In the genomic region with DNA sequence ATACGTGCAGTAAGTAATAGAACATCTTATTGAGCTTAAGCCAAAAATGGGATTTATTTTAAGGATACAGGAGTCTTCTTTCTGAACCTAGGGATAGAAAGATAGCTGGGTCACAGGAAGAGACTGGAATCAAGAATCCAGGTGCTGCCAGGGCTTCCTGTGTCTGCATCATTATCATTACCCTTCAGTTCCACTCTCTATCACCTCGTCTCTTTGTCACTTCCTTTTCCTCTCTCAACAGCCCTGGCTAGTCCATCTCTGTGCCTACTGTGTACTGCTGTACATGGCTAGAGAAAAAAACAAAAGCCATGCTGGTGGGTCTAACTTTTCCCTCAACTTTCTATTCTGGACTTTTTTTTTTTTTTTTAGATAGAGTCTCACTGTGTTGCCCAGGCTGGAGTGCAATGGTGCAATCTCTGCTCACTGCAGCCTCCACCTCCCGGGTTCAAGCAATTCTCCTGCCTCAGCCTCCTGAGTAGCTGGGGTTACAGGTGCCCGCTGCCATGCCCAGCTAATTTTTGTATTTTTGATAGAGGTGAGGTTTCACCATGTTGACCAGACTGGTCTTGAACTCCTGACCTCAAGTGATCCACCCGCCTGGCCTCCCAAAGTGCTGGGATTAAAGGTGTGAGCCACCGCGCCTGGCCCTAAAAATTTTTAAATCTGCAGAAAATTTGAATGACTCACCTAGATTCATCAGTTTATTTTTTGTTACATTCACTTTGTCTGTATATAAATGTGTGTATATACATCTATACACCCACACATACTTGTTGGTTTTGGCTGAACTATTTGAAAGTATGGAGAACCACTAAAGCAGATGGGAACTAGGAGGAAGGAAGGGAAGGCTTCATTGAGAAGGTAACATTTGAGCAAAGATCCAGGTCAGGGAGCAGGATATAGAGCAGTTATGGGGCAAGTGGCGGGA, we compare ENCODE assay signal across 14 cellular contexts. TPM values are rescaled to one million over a fixed set of nuclear protein-coding genes. Genes with fewer than 3 reads are reported as not detected.
A peak's percentile ranks its signal among the peaks of the same experiment; 100 is the strongest.
DNase-seq lines count a peak whose midpoint lies in the region; ATAC-seq and TF ChIP-seq lines count a peak whose summit lies in the region.
"Had no signal": no experiment of that assay in that cellular context is flagged by ENCODE, and none has a peak within 500 bp of the region (broad histone marks: within the 10 kb centered on the region; RNA-seq: fewer than 3 reads in every experiment).

No MANE protein-coding gene starts in this region.

- H3K27ac ChIP-seq in HUES48 (ENCODE audit: low read depth, low read length) (peak overlapping the region; percentile 46), foreskin keratinocyte (peak overlapping the region; percentile 87), smooth muscle cell (ENCODE audit: low read depth) (peak overlapping the region; percentile 82)
- H3K27ac ChIP-seq: GM23248 had no signal

- peak overlapping the region; percentile 20 for H3K4me2 ChIP-seq in smooth muscle cell

- H3K4me3 ChIP-seq in HUES48 (ENCODE audit: low read depth, low read length) (no peak overlapping the region), smooth muscle cell (no peak overlapping the region)
- H3K4me3 ChIP-seq: GM23248 had no signal

- peak overlapping the region; percentile 77 for H3K27ac Mint-ChIP-seq in WTC11
- H3K27ac Mint-ChIP-seq: stimulated activated memory B cell treated with anti-CD40 and anti-IgM and Interleukin-4, amounts not matched to agents 10 μg/mL and 1 μg/mL and 100 μg/mL, for 72 hours had no signal

- H3K36me3 ChIP-seq in HUES48 (ENCODE audit: control insufficient read depth, insufficient read depth, low read length) (no peaks in the 10 kb centered on the region), smooth muscle cell (ENCODE audit: low read depth) (no peaks in the 10 kb centered on the region)

- H3K36me3 Mint-ChIP-seq in WTC11: no peaks in the 10 kb centered on the region

- no peak for ATAC-seq in WTC11
- peak; percentile 29 for ATAC-seq in foreskin keratinocyte
- ATAC-seq in GM21360 (IDR thresholded peaks at IDR 0.05; ENCODE audit: unreplicated experiment): no peak
- no peak for ATAC-seq in HG03135 (IDR thresholded peaks at IDR 0.05; ENCODE audit: unreplicated experiment)
- ATAC-seq: stimulated activated memory B cell treated with anti-CD40 and anti-IgM and Interleukin-4, amounts not matched to agents 10 μg/mL and 1 μg/mL and 100 μg/mL, for 72 hours had no signal

- no peak overlapping the region for H3K9ac ChIP-seq in HUES48 (ENCODE audit: low read depth, low read length)
- peak overlapping the region; percentile 36 for H3K9ac ChIP-seq in smooth muscle cell (ENCODE audit: low read depth)
- H3K9ac ChIP-seq: GM23248 had no signal

- H3K9me3 ChIP-seq in HUES48 (ENCODE audit: control insufficient read depth, insufficient read depth, low read length): no peaks in the 10 kb centered on the region
- H3K9me3 ChIP-seq in smooth muscle cell (replicated peaks; ENCODE audit: low read depth): no peaks in the 10 kb centered on the region

- H3K9me3 Mint-ChIP-seq in WTC11: no peaks in the 10 kb centered on the region
- H3K9me3 Mint-ChIP-seq: stimulated activated memory B cell treated with anti-CD40 and anti-IgM and Interleukin-4, amounts not matched to agents 10 μg/mL and 1 μg/mL and 100 μg/mL, for 72 hours had no signal

- CTCF ChIA-PET in WTC11 (lab: Charles Lee): interaction anchor here (0.5 to 1.5 kb wide), 2 partner anchors 30 to 378 kb away, joined by 3 to 4 read pairs; no protein-coding TSS in a partner anchor

- H3K4me1 Mint-ChIP-seq in WTC11: peaks cover 30% of the 10 kb centered on the region

- 94% methylated on average over 8 of the region's 8 CpGs for WGBS in smooth muscle cell (ENCODE audit: low lambda C conversion rate)

- H3K27me3 ChIP-seq in HUES48 (ENCODE audit: control insufficient read depth, insufficient read depth, low read length): no peaks in the 10 kb centered on the region
- H3K27me3 ChIP-seq in foreskin keratinocyte: no peaks in the 10 kb centered on the region
- no peaks in the 10 kb centered on the region for H3K27me3 ChIP-seq in smooth muscle cell (ENCODE audit: low read depth)

- H4K20me1 ChIP-seq in smooth muscle cell (ENCODE audit: low read depth): peaks cover 11% of the 10 kb centered on the region

- H3K4me3 Mint-ChIP-seq in WTC11: no peak overlapping the region
- H3K4me3 Mint-ChIP-seq: stimulated activated memory B cell treated with anti-CD40 and anti-IgM and Interleukin-4, amounts not matched to agents 10 μg/mL and 1 μg/mL and 100 μg/mL, for 72 hours had no signal

- TF ChIP-seq CTCF in WTC11 (IDR thresholded peaks at IDR 0.05) (no peak), foreskin keratinocyte (conservative IDR thresholded peaks at IDR 0.05) (no peak), smooth muscle cell (IDR thresholded peaks at IDR 0.05; ENCODE audit: borderline replicate concordance, insufficient read depth, poor library complexity, severe bottlenecking) (no peak)

- no peaks in the 10 kb centered on the region for H3K27me3 Mint-ChIP-seq in WTC11 (ENCODE audit: low read depth)
- H3K27me3 Mint-ChIP-seq: stimulated activated memory B cell treated with anti-CD40 and anti-IgM and Interleukin-4, amounts not matched to agents 10 μg/mL and 1 μg/mL and 100 μg/mL, for 72 hours had no signal

- DNase-seq in WTC11 (ENCODE audit: low spot score) (no peak), foreskin keratinocyte (peak in 1 of 2 donors; percentile 36), smooth muscle cell (lab: John Stamatoyannopoulos, UW; ENCODE audit: unreplicated experiment) (no peak), Ammon's horn (ENCODE audit: low spot score) (no peak), NCI-H128 (lab: John Stamatoyannopoulos, UW; ENCODE audit: unreplicated experiment) (no peak)
- DNase-seq: activated T-cell treated with anti-CD3 and anti-CD28 coated beads, Interleukin-2, amount 50 U/mL, for 1 hour; Calu3; GM23248; KG1; NCI-H2171 had no signal

- POLR2A ChIA-PET in WTC11 (lab: Charles Lee): interaction anchor here (0.6 to 0.7 kb wide), 2 partner anchors 16 to 325 kb away, joined by 5 read pairs; no protein-coding TSS in a partner anchor

- H3K4me1 ChIP-seq in HUES48 (ENCODE audit: control insufficient read depth, insufficient read depth, low read length) (peaks cover 11% of the 10 kb centered on the region), foreskin keratinocyte (peaks cover 37% of the 10 kb centered on the region), smooth muscle cell (ENCODE audit: low read depth) (peaks cover 3% of the 10 kb centered on the region)

- H3K79me2 ChIP-seq in smooth muscle cell (ENCODE audit: low read depth): peaks cover 74% of the 10 kb centered on the region

- H3F3A ChIP-seq in smooth muscle cell (ENCODE audit: low read depth): no peaks in the 10 kb centered on the region

- no peak overlapping the region for H2AFZ ChIP-seq in smooth muscle cell (ENCODE audit: low read depth)
- H2AFZ ChIP-seq: GM23248 had no signal

TF ChIP-seq in WTC11, 78 proteins besides CTCF, POLR2A, EP300 and RAD21:
- TF ChIP-seq NFE2L1 (CRISPR knock-in tag; IDR thresholded peaks at IDR 0.05): no peak
- 0 out of 2 replicates have a peak, but pooled peaks have one; percentile 19 for TF ChIP-seq ZNF121 (CRISPR knock-in tag; IDR thresholded peaks at IDR 0.05)

RNA-seq across cellular contexts. Expression of gene UBE4B, which starts 31.9 kb away (rescaled TPM):
- total RNA-seq in WTC11 (2021): 78.0 to 80.8 TPM (median 79.6 TPM) in 3 replicates
- total RNA-seq in foreskin keratinocyte: 36.2 and 37.2 TPM in 2 replicates
- 11.4 and 13.2 TPM in 2 replicates for polyA plus RNA-seq in foreskin keratinocyte
- 46.4 and 54.7 TPM in 2 replicates for total RNA-seq in smooth muscle cell
- 20.9 and 24.2 TPM in 2 replicates for polyA plus RNA-seq in smooth muscle cell
